In genomic region chr4:163404570-163404969, GRCh38 we compare ENCODE assay signal across 18 cellular contexts.
DNase-seq lines count a peak whose midpoint lies in the region; ATAC-seq and TF ChIP-seq lines count a peak whose summit lies in the region.
"Had no signal": no experiment of that assay in that cellular context is flagged by ENCODE, and none has a peak within 500 bp of the region (broad histone marks: within the 10 kb centered on the region; RNA-seq: fewer than 3 reads in every experiment).

No MANE protein-coding gene starts in this region.

- H3K4me1 Mint-ChIP-seq in endodermal cell, result peaks cover 50% of the 10 kb centered on the region
- H3K4me1 Mint-ChIP-seq: stimulated activated effector memory CD8-positive, alpha-beta T cell treated with anti-CD3 and anti-CD28 coated beads, Interleukin-12 subunit alpha, Interleukin-12 subunit beta, amount 100 ng/mL, for 72 hours had no signal

- intact Hi-C loops in mucosa of descending colon (cut with DNase I, micrococcal nuclease), result no loop called here

- peak overlapping the region; percentile 33 for H3K4me3 Mint-ChIP-seq in endodermal cell
- H3K4me3 Mint-ChIP-seq: natural killer cell treated with Interleukin-12 subunit alpha and Interleukin-12 subunit beta and Interleukin-15 and Interleukin-18, amount 100 ng/mL, for 72 hours; stimulated activated effector memory CD8-positive, alpha-beta T cell treated with anti-CD3 and anti-CD28 coated beads, Interleukin-12 subunit alpha, Interleukin-12 subunit beta, amount 100 ng/mL, for 72 hours had no signal

- H3K4me1 ChIP-seq in endodermal cell (ENCODE audit: control insufficient read depth, insufficient read depth, low read length), result peaks cover 22% of the 10 kb centered on the region
- H3K4me1 ChIP-seq in mucosa of descending colon (ENCODE audit: low read depth), result peaks cover 7% of the 10 kb centered on the region
- H3K4me1 ChIP-seq: Caco-2, uterus had no signal

- no peak overlapping the region for H3K27ac ChIP-seq in endodermal cell (ENCODE audit: low read depth, low read length)
- H3K27ac ChIP-seq: KMS-11, uterus had no signal

- no peaks in the 10 kb centered on the region for H3K9me3 ChIP-seq in endodermal cell (ENCODE audit: control insufficient read depth, low read length)
- H3K9me3 ChIP-seq in mucosa of descending colon, result no peaks in the 10 kb centered on the region
- H3K9me3 ChIP-seq: Caco-2, SK-N-SH, uterus had no signal

- peak overlapping the region; percentile 93 for H3K27ac Mint-ChIP-seq in endodermal cell
- H3K27ac Mint-ChIP-seq: natural killer cell treated with Interleukin-12 subunit alpha and Interleukin-12 subunit beta and Interleukin-15 and Interleukin-18, amount 100 ng/mL, for 72 hours; stimulated activated effector memory CD8-positive, alpha-beta T cell treated with anti-CD3 and anti-CD28 coated beads, Interleukin-12 subunit alpha, Interleukin-12 subunit beta, amount 100 ng/mL, for 72 hours had no signal

- ATAC-seq in mucosa of descending colon (peak; percentile 80), GM21515 (IDR thresholded peaks at IDR 0.05; ENCODE audit: unreplicated experiment) (no peak), GM18870 (IDR thresholded peaks at IDR 0.05; ENCODE audit: unreplicated experiment) (no peak), GM21390 (IDR thresholded peaks at IDR 0.05; ENCODE audit: unreplicated experiment) (no peak)
- ATAC-seq: natural killer cell treated with Interleukin-12 subunit alpha and Interleukin-12 subunit beta and Interleukin-15 and Interleukin-18, amount 100 ng/mL, for 72 hours; stimulated activated effector memory CD8-positive, alpha-beta T cell treated with anti-CD3 and anti-CD28 coated beads, Interleukin-12 subunit alpha, Interleukin-12 subunit beta, amount 100 ng/mL, for 72 hours had no signal

- H3K4me3 ChIP-seq in endodermal cell (ENCODE audit: low read length) (peak overlapping the region; percentile 51), mucosa of descending colon (no peak overlapping the region)
- H3K4me3 ChIP-seq: uterus had no signal

- peak; percentile 4 for DNase-seq in A172 (ENCODE audit: low spot score)
- peak; percentile 8 for DNase-seq in NCI-H460 (ENCODE audit: extremely low read depth, low read depth)
- DNase-seq in endodermal cell, result no peak
- peak in 1 of 3 donors; percentile 34 for DNase-seq in mucosa of descending colon
- no peak for DNase-seq in iPS-NIHi7 (ENCODE audit: extremely low spot score)
- DNase-seq: activated gamma-delta T cell, Caco-2, head of caudate nucleus, NCI-H1436 treated with DMSO at 0.1 percent for 48 hours, NCI-H446, SK-N-SH, uterus had no signal

- no peaks in the 10 kb centered on the region for H3K27me3 ChIP-seq in endodermal cell (ENCODE audit: control insufficient read depth, insufficient read depth, low read length, poor library complexity, severe bottlenecking)
- H3K27me3 ChIP-seq: uterus had no signal

- H3K36me3 ChIP-seq in endodermal cell (ENCODE audit: control insufficient read depth, insufficient read depth, low read length) (no peaks in the 10 kb centered on the region), mucosa of descending colon (ENCODE audit: low read depth) (no peaks in the 10 kb centered on the region)
- H3K36me3 ChIP-seq: uterus had no signal

- H3K9me3 Mint-ChIP-seq in endodermal cell, result peaks cover 1% of the 10 kb centered on the region
- H3K9me3 Mint-ChIP-seq: stimulated activated effector memory CD8-positive, alpha-beta T cell treated with anti-CD3 and anti-CD28 coated beads, Interleukin-12 subunit alpha, Interleukin-12 subunit beta, amount 100 ng/mL, for 72 hours had no signal

- 78 to 81% methylated on average over 4 to 5 of the region's 5 CpGs for WGBS in endodermal cell (ENCODE audit: insufficient coverage in 1 of 2, insufficient read length in 1 of 2), 2 experiments

- H3K9ac ChIP-seq in endodermal cell (ENCODE audit: extremely low read depth, low read length, poor library complexity, severe bottlenecking), result no peak overlapping the region
- H3K9ac ChIP-seq: KMS-11, SK-N-SH had no signal

- no peaks in the 10 kb centered on the region for H3K36me3 Mint-ChIP-seq in endodermal cell (ENCODE audit: low read depth)
- H3K36me3 Mint-ChIP-seq: natural killer cell treated with Interleukin-12 subunit alpha and Interleukin-12 subunit beta and Interleukin-15 and Interleukin-18, amount 100 ng/mL, for 72 hours; stimulated activated effector memory CD8-positive, alpha-beta T cell treated with anti-CD3 and anti-CD28 coated beads, Interleukin-12 subunit alpha, Interleukin-12 subunit beta, amount 100 ng/mL, for 72 hours had no signal

- H3K27me3 Mint-ChIP-seq in endodermal cell (ENCODE audit: insufficient read depth), result no peaks in the 10 kb centered on the region
- H3K27me3 Mint-ChIP-seq: natural killer cell treated with Interleukin-12 subunit alpha and Interleukin-12 subunit beta and Interleukin-15 and Interleukin-18, amount 100 ng/mL, for 72 hours had no signal

- no peak for TF ChIP-seq CTCF in endodermal cell (conservative IDR thresholded peaks at IDR 0.05)
- no peak for TF ChIP-seq CTCF in mucosa of descending colon (IDR thresholded peaks at IDR 0.05)

Comparison
In these comparisons a context has a peak if more than half of its experiments do, and no peak if none do; other contexts are left out.
1. DNase-seq: peak in A172 (single experiment) and NCI-H460 (single experiment); none in endodermal cell (single experiment) and iPS-NIHi7 (single experiment).